2 cellular contexts compared by ENCODE assay signal in the genomic region with DNA sequence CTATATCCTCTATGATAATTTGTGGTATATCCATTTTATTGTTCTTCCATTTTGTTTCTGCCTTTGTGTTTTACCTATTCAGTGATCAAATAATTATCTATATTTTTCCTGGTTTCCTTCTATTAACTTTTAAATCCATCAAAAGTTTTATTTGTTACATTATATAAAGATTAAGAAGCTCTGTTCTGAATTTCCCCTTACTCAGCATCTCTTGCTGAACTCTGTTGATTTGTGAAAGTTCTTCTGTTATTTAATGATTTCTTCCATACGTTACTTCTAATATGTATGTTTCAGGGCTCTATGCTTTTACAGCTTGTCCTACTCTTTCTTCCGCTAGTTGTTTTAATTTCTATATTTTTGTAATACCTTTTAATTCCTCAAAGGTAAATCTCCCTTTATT.
A peak's percentile ranks its signal among the peaks of the same experiment; 100 is the strongest.
TF ChIP-seq lines count a peak whose summit lies in the region.

No MANE protein-coding gene starts in this region.

TF ChIP-seq in HepG2, 621 proteins besides CTCF, POLR2A, EP300 and RAD21:
- TF ChIP-seq MAFF (IDR thresholded peaks at IDR 0.05; ENCODE audit: low read depth, low read length) (peak; percentile 77), CEBPG (CRISPR knock-in tag; IDR thresholded peaks at IDR 0.05) (no peak), MAFK (conservative IDR thresholded peaks at IDR 0.05 in 1 of 2, IDR thresholded peaks at IDR 0.05 in 1 of 2; ENCODE audit: low read length in 2 of 2) (peak; percentile 65 to 85; a peak in 3 of 4 replicates)
- TF ChIP-seq, protein P1, sequence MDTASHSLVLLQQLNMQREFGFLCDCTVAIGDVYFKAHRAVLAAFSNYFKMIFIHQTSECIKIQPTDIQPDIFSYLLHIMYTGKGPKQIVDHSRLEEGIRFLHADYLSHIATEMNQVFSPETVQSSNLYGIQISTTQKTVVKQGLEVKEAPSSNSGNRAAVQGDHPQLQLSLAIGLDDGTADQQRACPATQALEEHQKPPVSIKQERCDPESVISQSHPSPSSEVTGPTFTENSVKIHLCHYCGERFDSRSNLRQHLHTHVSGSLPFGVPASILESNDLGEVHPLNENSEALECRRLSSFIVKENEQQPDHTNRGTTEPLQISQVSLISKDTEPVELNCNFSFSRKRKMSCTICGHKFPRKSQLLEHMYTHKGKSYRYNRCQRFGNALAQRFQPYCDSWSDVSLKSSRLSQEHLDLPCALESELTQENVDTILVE (CRISPR knock-in tag; IDR thresholded peaks at IDR 0.05) = no peak

TF ChIP-seq in K562, 482 proteins besides CTCF, POLR2A, EP300 and RAD21:
- peak; percentile 51; the same call in 1 of the 2 replicates for TF ChIP-seq MAFG (tag; conservative IDR thresholded peaks at IDR 0.05)
- peak; percentile 67 for TF ChIP-seq MAFF (IDR thresholded peaks at IDR 0.05; ENCODE audit: low read length)
- TF ChIP-seq, protein P2, sequence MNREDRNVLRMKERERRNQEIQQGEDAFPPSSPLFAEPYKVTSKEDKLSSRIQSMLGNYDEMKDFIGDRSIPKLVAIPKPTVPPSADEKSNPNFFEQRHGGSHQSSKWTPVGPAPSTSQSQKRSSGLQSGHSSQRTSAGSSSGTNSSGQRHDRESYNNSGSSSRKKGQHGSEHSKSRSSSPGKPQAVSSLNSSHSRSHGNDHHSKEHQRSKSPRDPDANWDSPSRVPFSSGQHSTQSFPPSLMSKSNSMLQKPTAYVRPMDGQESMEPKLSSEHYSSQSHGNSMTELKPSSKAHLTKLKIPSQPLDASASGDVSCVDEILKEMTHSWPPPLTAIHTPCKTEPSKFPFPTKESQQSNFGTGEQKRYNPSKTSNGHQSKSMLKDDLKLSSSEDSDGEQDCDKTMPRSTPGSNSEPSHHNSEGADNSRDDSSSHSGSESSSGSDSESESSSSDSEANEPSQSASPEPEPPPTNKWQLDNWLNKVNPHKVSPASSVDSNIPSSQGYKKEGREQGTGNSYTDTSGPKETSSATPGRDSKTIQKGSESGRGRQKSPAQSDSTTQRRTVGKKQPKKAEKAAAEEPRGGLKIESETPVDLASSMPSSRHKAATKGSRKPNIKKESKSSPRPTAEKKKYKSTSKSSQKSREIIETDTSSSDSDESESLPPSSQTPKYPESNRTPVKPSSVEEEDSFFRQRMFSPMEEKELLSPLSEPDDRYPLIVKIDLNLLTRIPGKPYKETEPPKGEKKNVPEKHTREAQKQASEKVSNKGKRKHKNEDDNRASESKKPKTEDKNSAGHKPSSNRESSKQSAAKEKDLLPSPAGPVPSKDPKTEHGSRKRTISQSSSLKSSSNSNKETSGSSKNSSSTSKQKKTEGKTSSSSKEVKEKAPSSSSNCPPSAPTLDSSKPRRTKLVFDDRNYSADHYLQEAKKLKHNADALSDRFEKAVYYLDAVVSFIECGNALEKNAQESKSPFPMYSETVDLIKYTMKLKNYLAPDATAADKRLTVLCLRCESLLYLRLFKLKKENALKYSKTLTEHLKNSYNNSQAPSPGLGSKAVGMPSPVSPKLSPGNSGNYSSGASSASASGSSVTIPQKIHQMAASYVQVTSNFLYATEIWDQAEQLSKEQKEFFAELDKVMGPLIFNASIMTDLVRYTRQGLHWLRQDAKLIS (CRISPR knock-in tag; IDR thresholded peaks at IDR 0.05) = no peak
- TF ChIP-seq E2F3 (CRISPR knock-in tag; IDR thresholded peaks at IDR 0.05) = no peak
- TF ChIP-seq MAFK (IDR thresholded peaks at IDR 0.05; ENCODE audit: low read length) = peak; percentile 54; the same call in 1 of the 2 replicates
- TF ChIP-seq GATAD2B (IDR thresholded peaks at IDR 0.05; ENCODE audit: borderline replicate concordance) = no peak
- TF ChIP-seq C11orf30 (IDR thresholded peaks at IDR 0.05; ENCODE audit: low read depth) = peak; percentile 60
- TF ChIP-seq, protein P3, sequence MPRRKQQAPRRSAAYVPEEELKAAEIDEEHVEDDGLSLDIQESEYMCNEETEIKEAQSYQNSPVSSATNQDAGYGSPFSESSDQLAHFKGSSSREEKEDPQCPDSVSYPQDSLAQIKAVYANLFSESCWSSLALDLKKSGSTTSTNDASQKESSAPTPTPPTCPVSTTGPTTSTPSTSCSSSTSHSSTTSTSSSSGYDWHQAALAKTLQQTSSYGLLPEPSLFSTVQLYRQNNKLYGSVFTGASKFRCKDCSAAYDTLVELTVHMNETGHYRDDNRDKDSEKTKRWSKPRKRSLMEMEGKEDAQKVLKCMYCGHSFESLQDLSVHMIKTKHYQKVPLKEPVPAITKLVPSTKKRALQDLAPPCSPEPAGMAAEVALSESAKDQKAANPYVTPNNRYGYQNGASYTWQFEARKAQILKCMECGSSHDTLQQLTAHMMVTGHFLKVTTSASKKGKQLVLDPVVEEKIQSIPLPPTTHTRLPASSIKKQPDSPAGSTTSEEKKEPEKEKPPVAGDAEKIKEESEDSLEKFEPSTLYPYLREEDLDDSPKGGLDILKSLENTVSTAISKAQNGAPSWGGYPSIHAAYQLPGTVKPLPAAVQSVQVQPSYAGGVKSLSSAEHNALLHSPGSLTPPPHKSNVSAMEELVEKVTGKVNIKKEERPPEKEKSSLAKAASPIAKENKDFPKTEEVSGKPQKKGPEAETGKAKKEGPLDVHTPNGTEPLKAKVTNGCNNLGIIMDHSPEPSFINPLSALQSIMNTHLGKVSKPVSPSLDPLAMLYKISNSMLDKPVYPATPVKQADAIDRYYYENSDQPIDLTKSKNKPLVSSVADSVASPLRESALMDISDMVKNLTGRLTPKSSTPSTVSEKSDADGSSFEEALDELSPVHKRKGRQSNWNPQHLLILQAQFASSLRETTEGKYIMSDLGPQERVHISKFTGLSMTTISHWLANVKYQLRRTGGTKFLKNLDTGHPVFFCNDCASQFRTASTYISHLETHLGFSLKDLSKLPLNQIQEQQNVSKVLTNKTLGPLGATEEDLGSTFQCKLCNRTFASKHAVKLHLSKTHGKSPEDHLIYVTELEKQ (CRISPR knock-in tag; IDR thresholded peaks at IDR 0.05) = no peak
- TF ChIP-seq, protein P4, sequence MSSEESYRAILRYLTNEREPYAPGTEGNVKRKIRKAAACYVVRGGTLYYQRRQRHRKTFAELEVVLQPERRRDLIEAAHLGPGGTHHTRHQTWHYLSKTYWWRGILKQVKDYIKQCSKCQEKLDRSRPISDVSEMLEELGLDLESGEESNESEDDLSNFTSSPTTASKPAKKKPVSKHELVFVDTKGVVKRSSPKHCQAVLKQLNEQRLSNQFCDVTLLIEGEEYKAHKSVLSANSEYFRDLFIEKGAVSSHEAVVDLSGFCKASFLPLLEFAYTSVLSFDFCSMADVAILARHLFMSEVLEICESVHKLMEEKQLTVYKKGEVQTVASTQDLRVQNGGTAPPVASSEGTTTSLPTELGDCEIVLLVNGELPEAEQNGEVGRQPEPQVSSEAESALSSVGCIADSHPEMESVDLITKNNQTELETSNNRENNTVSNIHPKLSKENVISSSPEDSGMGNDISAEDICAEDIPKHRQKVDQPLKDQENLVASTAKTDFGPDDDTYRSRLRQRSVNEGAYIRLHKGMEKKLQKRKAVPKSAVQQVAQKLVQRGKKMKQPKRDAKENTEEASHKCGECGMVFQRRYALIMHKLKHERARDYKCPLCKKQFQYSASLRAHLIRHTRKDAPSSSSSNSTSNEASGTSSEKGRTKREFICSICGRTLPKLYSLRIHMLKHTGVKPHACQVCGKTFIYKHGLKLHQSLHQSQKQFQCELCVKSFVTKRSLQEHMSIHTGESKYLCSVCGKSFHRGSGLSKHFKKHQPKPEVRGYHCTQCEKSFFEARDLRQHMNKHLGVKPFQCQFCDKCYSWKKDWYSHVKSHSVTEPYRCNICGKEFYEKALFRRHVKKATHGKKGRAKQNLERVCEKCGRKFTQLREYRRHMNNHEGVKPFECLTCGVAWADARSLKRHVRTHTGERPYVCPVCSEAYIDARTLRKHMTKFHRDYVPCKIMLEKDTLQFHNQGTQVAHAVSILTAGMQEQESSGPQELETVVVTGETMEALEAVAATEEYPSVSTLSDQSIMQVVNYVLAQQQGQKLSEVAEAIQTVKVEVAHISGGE (CRISPR knock-in tag; IDR thresholded peaks at IDR 0.05) = no peak
- TF ChIP-seq, protein P5, sequence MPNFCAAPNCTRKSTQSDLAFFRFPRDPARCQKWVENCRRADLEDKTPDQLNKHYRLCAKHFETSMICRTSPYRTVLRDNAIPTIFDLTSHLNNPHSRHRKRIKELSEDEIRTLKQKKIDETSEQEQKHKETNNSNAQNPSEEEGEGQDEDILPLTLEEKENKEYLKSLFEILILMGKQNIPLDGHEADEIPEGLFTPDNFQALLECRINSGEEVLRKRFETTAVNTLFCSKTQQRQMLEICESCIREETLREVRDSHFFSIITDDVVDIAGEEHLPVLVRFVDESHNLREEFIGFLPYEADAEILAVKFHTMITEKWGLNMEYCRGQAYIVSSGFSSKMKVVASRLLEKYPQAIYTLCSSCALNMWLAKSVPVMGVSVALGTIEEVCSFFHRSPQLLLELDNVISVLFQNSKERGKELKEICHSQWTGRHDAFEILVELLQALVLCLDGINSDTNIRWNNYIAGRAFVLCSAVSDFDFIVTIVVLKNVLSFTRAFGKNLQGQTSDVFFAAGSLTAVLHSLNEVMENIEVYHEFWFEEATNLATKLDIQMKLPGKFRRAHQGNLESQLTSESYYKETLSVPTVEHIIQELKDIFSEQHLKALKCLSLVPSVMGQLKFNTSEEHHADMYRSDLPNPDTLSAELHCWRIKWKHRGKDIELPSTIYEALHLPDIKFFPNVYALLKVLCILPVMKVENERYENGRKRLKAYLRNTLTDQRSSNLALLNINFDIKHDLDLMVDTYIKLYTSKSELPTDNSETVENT (CRISPR knock-in tag; IDR thresholded peaks at IDR 0.05) = no peak
- TF ChIP-seq, protein P6, sequence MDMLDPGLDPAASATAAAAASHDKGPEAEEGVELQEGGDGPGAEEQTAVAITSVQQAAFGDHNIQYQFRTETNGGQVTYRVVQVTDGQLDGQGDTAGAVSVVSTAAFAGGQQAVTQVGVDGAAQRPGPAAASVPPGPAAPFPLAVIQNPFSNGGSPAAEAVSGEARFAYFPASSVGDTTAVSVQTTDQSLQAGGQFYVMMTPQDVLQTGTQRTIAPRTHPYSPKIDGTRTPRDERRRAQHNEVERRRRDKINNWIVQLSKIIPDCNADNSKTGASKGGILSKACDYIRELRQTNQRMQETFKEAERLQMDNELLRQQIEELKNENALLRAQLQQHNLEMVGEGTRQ (CRISPR knock-in tag; IDR thresholded peaks at IDR 0.05) = no peak
- peak; percentile 79 for TF ChIP-seq ZNF316 (IDR thresholded peaks at IDR 0.05)
